In the genomic region with DNA sequence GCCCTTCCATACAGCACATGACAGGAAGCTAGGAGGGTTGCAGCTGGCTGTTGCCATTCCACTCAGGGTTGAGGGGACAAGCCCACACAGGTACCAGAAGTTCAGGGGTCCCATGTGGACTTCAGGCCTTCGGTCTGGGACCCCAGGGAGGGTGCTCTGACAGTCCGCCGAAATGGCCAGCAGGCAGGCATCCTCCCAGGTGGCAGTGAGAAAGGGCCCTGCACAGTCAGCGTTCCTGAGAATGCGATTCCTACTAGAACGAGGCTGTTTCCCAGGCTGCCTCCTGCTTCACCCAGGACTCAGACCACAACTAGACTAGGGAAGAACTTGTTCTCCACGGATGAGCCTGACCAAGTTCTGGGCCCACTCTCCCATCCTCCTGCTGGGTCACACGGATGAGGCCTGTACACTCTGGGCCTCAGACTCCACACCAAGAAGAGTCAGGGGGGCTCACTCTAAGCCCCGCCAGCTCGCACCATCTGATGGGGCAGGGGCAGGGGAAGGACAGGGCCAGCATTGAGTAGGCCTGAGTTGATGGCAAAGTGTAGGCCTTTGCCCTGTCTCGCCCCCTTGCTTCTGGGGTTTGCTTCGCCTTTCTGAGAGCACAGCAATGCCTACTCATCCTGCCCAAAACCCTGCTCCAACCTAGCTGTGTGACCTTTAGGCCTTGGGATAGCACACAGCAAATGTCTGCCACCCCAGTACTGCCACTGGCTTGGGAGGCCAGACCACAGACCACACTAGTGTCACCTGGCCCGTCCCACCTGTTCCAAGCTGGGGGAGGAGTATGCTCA, we compare ENCODE assay signal across 14 cellular contexts. TPM values are rescaled to one million over a fixed set of nuclear protein-coding genes. Genes with fewer than 3 reads are reported as not detected.
A peak's percentile ranks its signal among the peaks of the same experiment; 100 is the strongest.
DNase-seq lines count a peak whose midpoint lies in the region; ATAC-seq and TF ChIP-seq lines count a peak whose summit lies in the region.
"Had no signal": no experiment of that assay in that cellular context is flagged by ENCODE, and none has a peak within 500 bp of the region (broad histone marks: within the 10 kb centered on the region; RNA-seq: fewer than 3 reads in every experiment).

No MANE protein-coding gene starts in this region.

- DNase-seq in activated effector memory CD4-positive, alpha-beta T cell treated with anti-CD3 and anti-CD28 coated beads, Interleukin-2, amount 50 U/mL, for 16 hours = peak; percentile 38
- DNase-seq in activated effector memory CD4-positive, alpha-beta T cell treated with Interleukin-2 at 50 U/mL for 16 hours = no peak
- peak; percentile 34 for DNase-seq in RWPE2 (ENCODE audit: low spot score)
- DNase-seq in islet precursor cell = peak; percentile 45
- peak; percentile 58 for DNase-seq in posterior vena cava (ENCODE audit: low spot score)
- DNase-seq in activated gamma-delta T cell treated with Interleukin-2 at 50 U/mL for 16 hours = no peak
- no peak for DNase-seq in Ammon's horn (ENCODE audit: low spot score)
- no peak for DNase-seq in anterior cingulate cortex (lab: John Stamatoyannopoulos, UW)
- DNase-seq: C1 segment of cervical spinal cord, MV-4-11, NCI-H1417 treated with DMSO at 0.1 percent for 48 hours, NCI-H2029, NCI-H510A, NCI-H82 had no signal

- intact Hi-C loops in posterior vena cava (cut with DNase I) = no loop called here

- TF ChIP-seq CTCF in RWPE2 (IDR thresholded peaks at IDR 0.05; ENCODE audit: poor library complexity, severe bottlenecking) = no peak

- H3K4me1 ChIP-seq in RWPE2 (ENCODE audit: insufficient read depth, poor library complexity, severe bottlenecking) = no peaks in the 10 kb centered on the region

- no peaks in the 10 kb centered on the region for H3K36me3 ChIP-seq in RWPE2 (ENCODE audit: low read depth)

- no peak overlapping the region for H3K27ac ChIP-seq in RWPE2 (ENCODE audit: poor library complexity, severe bottlenecking)

- no peaks in the 10 kb centered on the region for H3K27me3 ChIP-seq in RWPE2 (ENCODE audit: insufficient read depth, poor library complexity, severe bottlenecking)

- H3K9me3 ChIP-seq in RWPE2 (ENCODE audit: severe bottlenecking) = no peaks in the 10 kb centered on the region

- ATAC-seq in RWPE2 (ENCODE audit: low read depth) = no peak

- no peak overlapping the region for H3K4me3 ChIP-seq in RWPE2 (ENCODE audit: severe bottlenecking)

RNA-seq across cellular contexts. Expression of a gene that starts 14.0 kb away (rescaled TPM):
- total RNA-seq in posterior vena cava = 1 to 10 TPM; 1.8 to 3.5 TPM

Comparison
In these comparisons a context has a peak if more than half of its experiments do, and no peak if none do; other contexts are left out.
1. DNase-seq: peak in activated effector memory CD4-positive, alpha-beta T cell treated with anti-CD3 and anti-CD28 coated beads, Interleukin-2, amount 50 U/mL, for 16 hours (single experiment), RWPE2 (single experiment), islet precursor cell (single experiment) and posterior vena cava (single experiment); none in activated effector memory CD4-positive, alpha-beta T cell treated with Interleukin-2 at 50 U/mL for 16 hours (single experiment), activated gamma-delta T cell treated with Interleukin-2 at 50 U/mL for 16 hours (single experiment), Ammon's horn (single experiment) and anterior cingulate cortex (0 of 58).